ENCODE assay signal across 8 cellular contexts in the genomic region with DNA sequence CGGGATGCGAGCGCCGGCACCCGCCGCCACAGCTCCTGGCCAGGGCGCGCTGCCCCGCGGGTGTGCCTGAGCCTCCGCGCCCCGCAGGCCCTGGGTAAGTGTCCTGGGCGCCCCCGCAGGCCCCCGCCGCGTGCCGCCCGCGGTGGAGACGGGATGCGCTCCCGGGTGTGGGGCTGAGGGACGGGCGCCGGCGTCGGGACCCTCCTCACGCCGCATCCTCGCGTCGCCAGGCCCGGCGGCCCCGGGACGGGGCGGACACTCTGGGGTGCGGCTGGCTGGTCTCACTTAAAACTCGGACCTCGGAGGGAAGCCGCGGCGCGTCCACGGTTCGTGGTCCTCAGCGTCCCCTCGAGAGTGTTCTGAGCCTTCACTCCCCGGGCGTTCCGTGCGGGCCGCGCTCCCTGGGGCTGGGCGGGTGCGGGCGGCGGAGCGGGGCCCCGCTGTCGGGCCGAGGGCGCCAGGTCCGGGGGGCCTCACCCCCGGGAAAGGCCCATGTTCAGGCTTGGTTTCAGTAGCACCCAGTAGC. TPM values are rescaled to one million over a fixed set of nuclear protein-coding genes. Genes with fewer than 3 reads are reported as not detected.
DNase-seq lines count a peak whose midpoint lies in the region; ATAC-seq and TF ChIP-seq lines count a peak whose summit lies in the region.

No MANE protein-coding gene starts in this region.

- POLR2A ChIA-PET in GM10248 (lab: Yijun Ruan, JAX) = interaction anchor here (0.7 kb wide), 1 partner anchor 57 kb away, joined by 5 read pairs; no protein-coding TSS in a partner anchor

- DNase-seq in GM10248 (ENCODE audit: extremely low spot score) (peak; percentile 34), right lobe of liver (no peak), amniotic stem cell (lab: John Stamatoyannopoulos, UW) (no peak), left lobe of liver (ENCODE audit: low spot score) (no peak), thyroid gland (no peak)

- TF ChIP-seq CTCF in GM10248 (IDR thresholded peaks at IDR 0.05; ENCODE audit: control extremely low read depth, extremely low read depth, low read depth, missing control alignments) (no peak), WI38 (IDR thresholded peaks at IDR 0.05; ENCODE audit: low read depth, low read length) (no peak), right lobe of liver (IDR thresholded peaks at IDR 0.05) (no peak), thyroid gland (IDR thresholded peaks at IDR 0.05) (no peak)

- no peaks in the 10 kb centered on the region for H3K36me3 ChIP-seq in right lobe of liver
- H3K36me3 ChIP-seq in thyroid gland = peaks cover 0 to under 1% of the 10 kb centered on the region in 2 donors

- H3K4me1 ChIP-seq in right lobe of liver (peaks cover 0 to 20% (median 0%) of the 10 kb centered on the region in 4 donors), thyroid gland (peaks cover 10 to 25% of the 10 kb centered on the region in 2 donors)

- no peak for TF ChIP-seq POLR2A in right lobe of liver (IDR thresholded peaks at IDR 0.05)
- no peak for TF ChIP-seq POLR2A in thyroid gland (IDR thresholded peaks at IDR 0.05)

- no peak overlapping the region for H3K27ac ChIP-seq in right lobe of liver
- peak overlapping the region in 1 of 3 donors; percentile 17 for H3K27ac ChIP-seq in thyroid gland

- WGBS in right lobe of liver (ENCODE audit: insufficient coverage, low coverage, low lambda C conversion rate, missing lambda C conversion rate) = 0% methylated on average over 1 of the region's 67 CpGs
- WGBS in thyroid gland, 2 donors = no CpG with 5 or more reads among the region's 67 CpGs

- intact Hi-C loops in right lobe of liver (cut with DNase I) (no loop called here), thyroid gland (cut with DNase I) (no loop called here)

- CTCF ChIA-PET in GM10248 (lab: Yijun Ruan, JAX) = interaction anchor here (1.2 to 2.2 kb wide), 8 partner anchors 10 to 570 kb away, joined by 3 to 11 read pairs (median 4); partner anchors contain the start of gene BRD9

- H3K9me3 ChIP-seq in right lobe of liver (no peaks in the 10 kb centered on the region), thyroid gland (no peaks in the 10 kb centered on the region)

- peak overlapping the region; percentile 75 for H3K4me3 ChIP-seq in WI38 (ENCODE audit: low read depth, low read length)
- H3K4me3 ChIP-seq in right lobe of liver = peak overlapping the region; percentile 23 to 43 (median 28)
- peak overlapping the region in 1 of 3 donors; percentile 31 for H3K4me3 ChIP-seq in thyroid gland (replicated peaks in 1 of 3)

- ATAC-seq in GM21737 (IDR thresholded peaks at IDR 0.05; ENCODE audit: unreplicated experiment) (peak; percentile 1), right lobe of liver (no peak), left lobe of liver (no peak), HG02852 (IDR thresholded peaks at IDR 0.05; ENCODE audit: unreplicated experiment) (no peak)

- H3K27me3 ChIP-seq in right lobe of liver (peaks cover 4 to 15% of the 10 kb centered on the region in 2 donors), thyroid gland (no peaks in the 10 kb centered on the region)

RNA-seq across cellular contexts. Expression of gene AHRR, which starts 0.3 kb away (rescaled TPM):
- total RNA-seq in right lobe of liver (under 1 TPM; 0.06 to 0.81 (median 0.43) TPM), left lobe of liver (0.81 TPM), thyroid gland (1 to 10 TPM in 3 of 4 donors, under 1 TPM in 1; 0.88 to 2.1 (median 1.3) TPM)

RNA-seq across cellular contexts. Expression of gene PDCD6, which starts 50.3 kb away (rescaled TPM):
- total RNA-seq in right lobe of liver = 10 to 100 TPM; 33.4 to 52.2 (median 41.3) TPM
- total RNA-seq in left lobe of liver = 37.1 TPM
- total RNA-seq in thyroid gland = 100 to 1,000 TPM; 111 to 134 (median 124) TPM
